Comparison of ENCODE assay signal across 29 cellular contexts in genomic region chr13:35836476-35836875, GRCh38.
"Had no signal": no experiment of that assay in that cellular context is flagged by ENCODE, and none has a peak within 500 bp of the region (broad histone marks: within the 10 kb centered on the region; RNA-seq: fewer than 3 reads in every experiment).

No MANE protein-coding gene starts in this region.

- ATAC-seq: activated CD8-positive, alpha-beta T cell treated with anti-CD3 and anti-CD28 coated beads for 36 hours; body of pancreas; gastroesophageal sphincter; left colon; naive thymus-derived CD4-positive, alpha-beta T cell; right cardiac atrium; stimulated activated naive CD8-positive, alpha-beta T cell treated with anti-CD3 and anti-CD28 coated beads, Interleukin-15, Interleukin-2, amounts not matched to agents 100 U/mL and 50 U/mL, for 24 hours had no signal

- DNase-seq: activated B cell treated with CpG ODN at 0.5 μM for 24 hours; activated CD4-positive, alpha-beta T cell treated with anti-CD3 and anti-CD28 coated beads, Interleukin-2, amount 50 U/mL, for 1 hour; activated CD8-positive, alpha-beta T cell treated with anti-CD3 and anti-CD28 coated beads for 36 hours; activated effector memory CD4-positive, alpha-beta T cell treated with Interleukin-2 at 50 U/mL for 16 hours; activated naive CD4-positive, alpha-beta T cell treated with Interleukin-2 at 50 U/mL for 16 hours; anterior cingulate cortex; body of pancreas; cerebellar nuclear complex; colonic mucosa; effector CD8-positive, alpha-beta T cell; hypothalamus; immature natural killer cell; kidney; left colon; midbrain; naive thymus-derived CD4-positive, alpha-beta T cell; occipital lobe; posterior cingulate gyrus; right cardiac atrium; stimulated activated CD4-positive, alpha-beta T cell treated with anti-CD3 and anti-CD28 coated beads, Interleukin-4, amount 100 ng/mL, for 1 hour; stimulated activated naive CD8-positive, alpha-beta T cell treated with anti-CD3 and anti-CD28 coated beads, Interleukin-15, Interleukin-2, amounts not matched to agents 100 U/mL and 50 U/mL, for 24 hours; testis; transverse colon had no signal

- H3K27ac ChIP-seq: body of pancreas, cardiac muscle cell, colonic mucosa, testis, transverse colon had no signal

- H3K4me3 Mint-ChIP-seq: activated B cell treated with CpG ODN at 0.5 μM for 24 hours; activated CD8-positive, alpha-beta T cell treated with anti-CD3 and anti-CD28 coated beads for 36 hours; activated naive CD8-positive, alpha-beta T cell; immature natural killer cell; memory B cell; naive thymus-derived CD4-positive, alpha-beta T cell; neural crest cell; T-helper 2 cell treated with Interferon-gamma antibody and Interleukin-4, amounts not matched to agents 5 μg/mL and 100 μg/mL, for 36 hours had no signal

- H3K36me3 Mint-ChIP-seq: activated naive CD8-positive, alpha-beta T cell; immature natural killer cell; memory B cell had no signal

- H3K27me3 ChIP-seq: body of pancreas, cardiac muscle cell, colonic mucosa, gastroesophageal sphincter, testis, transverse colon had no signal

- H3K4me1 Mint-ChIP-seq: activated B cell treated with CpG ODN at 0.5 μM for 24 hours; immature natural killer cell; memory B cell; naive thymus-derived CD4-positive, alpha-beta T cell; neural crest cell had no signal

- H3K27ac Mint-ChIP-seq: activated B cell treated with CpG ODN at 0.5 μM for 24 hours; activated CD8-positive, alpha-beta T cell treated with anti-CD3 and anti-CD28 coated beads for 36 hours; activated naive CD8-positive, alpha-beta T cell; immature natural killer cell; memory B cell; naive thymus-derived CD4-positive, alpha-beta T cell; T-helper 2 cell treated with Interferon-gamma antibody and Interleukin-4, amounts not matched to agents 5 μg/mL and 100 μg/mL, for 36 hours had no signal

- H3K9me3 Mint-ChIP-seq: memory B cell; neural crest cell; T-helper 2 cell treated with Interferon-gamma antibody and Interleukin-4, amounts not matched to agents 5 μg/mL and 100 μg/mL, for 36 hours had no signal

- H3K27me3 Mint-ChIP-seq: activated B cell treated with CpG ODN at 0.5 μM for 24 hours, memory B cell had no signal

- H3K4me3 ChIP-seq: body of pancreas, cardiac muscle cell, colonic mucosa, gastroesophageal sphincter, testis, transverse colon had no signal

- H3K36me3 ChIP-seq: cardiac muscle cell, colonic mucosa, gastroesophageal sphincter, transverse colon had no signal

- H3K4me1 ChIP-seq: body of pancreas, colonic mucosa, transverse colon had no signal

- H3K9me3 ChIP-seq: body of pancreas, colonic mucosa, gastroesophageal sphincter, testis, transverse colon had no signal
